In the genomic region with DNA sequence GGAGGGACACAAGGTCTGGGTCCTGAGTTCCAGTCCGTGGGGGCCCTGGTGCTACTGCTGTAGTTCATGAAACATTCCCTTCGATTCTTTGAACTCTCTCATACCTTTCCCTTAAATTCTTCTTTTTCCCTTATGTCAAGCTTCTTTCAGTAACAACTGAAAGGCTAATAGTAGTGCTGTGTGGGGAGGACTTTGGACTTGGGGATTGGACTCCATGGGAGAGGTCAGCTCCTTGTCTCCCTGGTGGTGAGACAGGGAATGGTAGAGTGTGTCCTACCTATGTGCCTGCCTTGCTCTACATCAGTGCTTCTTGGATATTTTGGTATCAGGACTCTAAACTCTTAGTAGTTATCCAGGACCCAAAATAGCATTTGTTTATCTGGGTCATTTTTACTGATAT, we compare ENCODE assay signal across 16 cellular contexts.
DNase-seq lines count a peak whose midpoint lies in the region; ATAC-seq, FAIRE-seq and TF ChIP-seq lines count a peak whose summit lies in the region.
"Had no signal": no experiment of that assay in that cellular context is flagged by ENCODE, and none has a peak within 500 bp of the region (broad histone marks: within the 10 kb centered on the region; RNA-seq: fewer than 3 reads in every experiment).

No MANE protein-coding gene starts in this region.

- CTCF ChIA-PET in K562 (lab: Yijun Ruan, JAX; ENCODE audit: low intra/inter-chr PET ratio) = no interaction called here

- H3K4me2 ChIP-seq in H9 (ENCODE audit: insufficient read depth, insufficient read length, low read length) (no peak overlapping the region), K562 (ENCODE audit: insufficient read depth, low read length) (no peak overlapping the region)

- no peak overlapping the region for H4K5ac ChIP-seq in H9 (ENCODE audit: insufficient read length, low read depth, low read length)

- no peaks in the 10 kb centered on the region for H3K36me3 Mint-ChIP-seq in H9 (ENCODE audit: insufficient read depth in 1 of 3, low read depth in 3 of 3)

- intact Hi-C loops in K562 (cut with micrococcal nuclease) = no loop called here
- intact Hi-C loops in left colon (cut with DNase I, micrococcal nuclease) = no loop called here
- intact Hi-C loops in stomach (cut with DNase I; ENCODE audit: low total_unique reads) = no loop called here
- intact Hi-C loops in posterior cingulate gyrus (cut with DNase I) = no loop called here

- no peak overlapping the region for H3K4me3 Mint-ChIP-seq in H9
- H3K4me3 Mint-ChIP-seq: CD4-positive, alpha-beta T cell had no signal

- H3K27me3 ChIP-seq in H9 (ENCODE audit: insufficient read depth, low read length) = no peaks in the 10 kb centered on the region
- no peaks in the 10 kb centered on the region; a peak in 1 of 5 replicates for H3K27me3 ChIP-seq in K562 (ENCODE audit: control insufficient read depth in 2 of 2, insufficient read depth in 2 of 2, low read length in 2 of 2)
- H3K27me3 ChIP-seq in small intestine (ENCODE audit: control insufficient read depth in 2 of 2, insufficient read depth in 2 of 2, low read length in 2 of 2) = no peaks in the 10 kb centered on the region
- H3K27me3 ChIP-seq in stomach = no peaks in the 10 kb centered on the region
- H3K27me3 ChIP-seq: SJCRH30 had no signal

- H3K4me1 ChIP-seq in H9 (ENCODE audit: insufficient read depth, low read length) = no peaks in the 10 kb centered on the region
- H3K4me1 ChIP-seq in K562 (replicated peaks in 1 of 2; ENCODE audit: control insufficient read depth in 2 of 2, insufficient read depth in 2 of 2, low read length in 2 of 2) = no peaks in the 10 kb centered on the region
- H3K4me1 ChIP-seq in small intestine (ENCODE audit: control insufficient read depth in 2 of 2, insufficient read depth in 1 of 2, low read depth in 1 of 2, low read length in 1 of 2) = no peaks in the 10 kb centered on the region
- H3K4me1 ChIP-seq in stomach = no peaks in the 10 kb centered on the region
- H3K4me1 ChIP-seq: HAP-1, SJCRH30 had no signal

- H2BK120ac ChIP-seq in H9 (ENCODE audit: low read depth, low read length, poor library complexity, severe bottlenecking) = no peak overlapping the region

- H3K14ac ChIP-seq in H9 (ENCODE audit: insufficient read depth, low read length) = no peak overlapping the region

- in situ Hi-C loops in K562 (cut with MboI) = no loop called here

- no peak overlapping the region for H3K27ac Mint-ChIP-seq in H9
- H3K27ac Mint-ChIP-seq: CD4-positive, alpha-beta T cell had no signal

- no peak overlapping the region for H3K18ac ChIP-seq in H9 (ENCODE audit: insufficient read length, low read depth, low read length)

- no peaks in the 10 kb centered on the region for H3K27me3 Mint-ChIP-seq in H9 (ENCODE audit: low read depth)
- H3K27me3 Mint-ChIP-seq: CD4-positive, alpha-beta T cell had no signal

- no CpG with 5 or more reads among the region's 2 CpGs for WGBS in H9 (ENCODE audit: extremely low coverage, insufficient read length, low lambda C conversion rate)
- 0% methylated on average over 2 of the region's 2 CpGs for WGBS in K562 (ENCODE audit: insufficient coverage, low coverage, missing lambda C conversion rate)
- 73 to 89% (median 87%) methylated on average over 2 of the region's 2 CpGs for WGBS in small intestine, 3 donors
- 86 to 93% (median 93%) methylated on average over 2 of the region's 2 CpGs for WGBS in stomach, 5 donors

- peak; percentile 67 for ATAC-seq in K562
- ATAC-seq in left colon = peak; percentile 87
- no peak for ATAC-seq in GM21723 (IDR thresholded peaks at IDR 0.05; ENCODE audit: unreplicated experiment)

- no peak for DNase-seq in H9
- DNase-seq in K562 (ENCODE audit: extremely low read depth in 1 of 4, low spot score in 3 of 4) = peak in 1 of 4 experiments; percentile 17
- peak in 1 of 2 donors; percentile 12 for DNase-seq in left colon
- peak; percentile 78 for DNase-seq in small intestine
- DNase-seq in stomach = no peak
- DNase-seq in posterior cingulate gyrus = no peak
- DNase-seq: Calu3; CD4-positive, alpha-beta T cell; NCI-H146; NCI-H2107; NCI-H345; NCI-H69; SJCRH30 had no signal

- H3T11ph ChIP-seq in H9 (ENCODE audit: low read length) = no peak overlapping the region

- H3K79me2 ChIP-seq in H9 (ENCODE audit: insufficient read depth, low read length) = no peaks in the 10 kb centered on the region
- H3K79me2 ChIP-seq in K562 (ENCODE audit: control insufficient read depth, insufficient read depth, low read length) = no peaks in the 10 kb centered on the region

- H3K23ac ChIP-seq in H9 (ENCODE audit: insufficient read length, low read depth, low read length) = no peak overlapping the region

- TF ChIP-seq RAD21 in K562 (CRISPR knock-in tag; conservative IDR thresholded peaks at IDR 0.05 in 1 of 2, IDR thresholded peaks at IDR 0.05 in 1 of 2) = no peak

- H3K27ac ChIP-seq in H9 (ENCODE audit: insufficient read length, low read depth, low read length) (no peak overlapping the region), K562 (ENCODE audit: extremely low read depth, low read depth, low read length) (no peak overlapping the region), small intestine (ENCODE audit: low read depth in 1 of 2, low read length in 1 of 2) (no peak overlapping the region), stomach (no peak overlapping the region)
- H3K27ac ChIP-seq: RWPE1, SJCRH30 had no signal

- H3K9me3 ChIP-seq in H9 (ENCODE audit: control insufficient read depth, low read depth, low read length) (no peaks in the 10 kb centered on the region), K562 (replicated peaks; ENCODE audit: control insufficient read depth, insufficient read depth, low read depth, low read length) (no peaks in the 10 kb centered on the region), small intestine (ENCODE audit: control insufficient read depth, low read depth) (no peaks in the 10 kb centered on the region), stomach (no peaks in the 10 kb centered on the region)
- H3K9me3 ChIP-seq: HAP-1, SJCRH30 had no signal

- no peak overlapping the region for H3K4me3 ChIP-seq in K562
- H3K4me3 ChIP-seq in small intestine (ENCODE audit: low read depth in 1 of 2, low read length in 2 of 2) = no peak overlapping the region
- no peak overlapping the region for H3K4me3 ChIP-seq in stomach
- H3K4me3 ChIP-seq: HAP-1, SJCRH30 had no signal

- peaks cover 4 to 9% of the 10 kb centered on the region in 2 experiments; a peak in 4 of 5 replicates for H3K9me3 Mint-ChIP-seq in H9
- H3K9me3 Mint-ChIP-seq: CD4-positive, alpha-beta T cell had no signal

- H3K9ac ChIP-seq in H9 (ENCODE audit: extremely low read depth, insufficient read length, low read length) (no peak overlapping the region), K562 (ENCODE audit: insufficient read depth in 1 of 2, low read depth in 2 of 2, low read length in 2 of 2) (no peak overlapping the region)

- no peak overlapping the region for H2AFZ ChIP-seq in H9 (ENCODE audit: low read length)
- H2AFZ ChIP-seq in K562 (ENCODE audit: low read depth, low read length) = no peak overlapping the region

- FAIRE-seq in K562 (lab: Jason Lieb, UNC) (no peak), small intestine (lab: Jason Lieb, UNC) (no peak)

- H3K9me1 ChIP-seq in K562 (ENCODE audit: control insufficient read depth, insufficient read depth, low read length) = no peaks in the 10 kb centered on the region

- H4K8ac ChIP-seq in H9 (replicated peaks; ENCODE audit: insufficient read length, low read depth, low read length) = no peak overlapping the region

- H3K4ac ChIP-seq in H9 (ENCODE audit: low read depth, low read length) = no peak overlapping the region

- no peak overlapping the region for H4K91ac ChIP-seq in H9 (ENCODE audit: insufficient read length, low read depth, low read length)

- no peaks in the 10 kb centered on the region for H3K4me1 Mint-ChIP-seq in H9

- TF ChIP-seq CTCF in H9 (conservative IDR thresholded peaks at IDR 0.05) (peak; percentile 57), K562 (IDR thresholded peaks at IDR 0.05 in 2 of 3, conservative IDR thresholded peaks at IDR 0.05 in 1 of 3; ENCODE audit: insufficient read depth in 2 of 3, low read depth in 1 of 3, low read length in 3 of 3) (0 out of 6 replicates have a peak, but pooled peaks of 2 of the 3 experiments have one; percentile 3 to 11), stomach (IDR thresholded peaks at IDR 0.05) (no peak)

- no peaks in the 10 kb centered on the region for H3K23me2 ChIP-seq in H9 (ENCODE audit: insufficient read length, low read depth, low read length, poor library complexity, severe bottlenecking)

- H2AK5ac ChIP-seq in H9 (ENCODE audit: insufficient read length, low read length) = no peak overlapping the region

- H3K36me3 ChIP-seq in K562 (ENCODE audit: control insufficient read depth, insufficient read depth, low read length) (no peaks in the 10 kb centered on the region), small intestine (ENCODE audit: control insufficient read depth in 2 of 2, insufficient read depth in 2 of 2, low read length in 2 of 2) (no peaks in the 10 kb centered on the region), stomach (no peaks in the 10 kb centered on the region)
- H3K36me3 ChIP-seq: HAP-1, SJCRH30 had no signal

- no peaks in the 10 kb centered on the region for H3K79me1 ChIP-seq in H9 (ENCODE audit: insufficient read depth, low read depth, low read length, poor library complexity, severe bottlenecking)

- H3K56ac ChIP-seq in H9 (ENCODE audit: insufficient read length, low read depth, low read length) = no peak overlapping the region

- POLR2A ChIA-PET in K562 (lab: Yijun Ruan, JAX) = no interaction called here

- TF ChIP-seq EP300 in K562 (IDR thresholded peaks at IDR 0.05; ENCODE audit: low read length) (no peak), stomach (IDR thresholded peaks at IDR 0.05) (no peak)

- BruUV-seq in K562 (replicated peaks; lab: Mats Ljungman, UMichigan) = no TSS peak

- H2BK20ac ChIP-seq in H9 (ENCODE audit: low read depth, low read length, poor library complexity, severe bottlenecking) = no peak overlapping the region

- no peak overlapping the region for H2BK12ac ChIP-seq in H9 (ENCODE audit: insufficient read length, low read depth, low read length)

- no peak overlapping the region for H2BK15ac ChIP-seq in H9 (ENCODE audit: low read depth, low read length)

- H2BK5ac ChIP-seq in H9 (ENCODE audit: insufficient read length, low read length) = no peak overlapping the region

- TF ChIP-seq POLR2A in K562 (conservative IDR thresholded peaks at IDR 0.05) (no peak), stomach (IDR thresholded peaks at IDR 0.05) (no peak)

- H4K20me1 ChIP-seq in H9 (ENCODE audit: control insufficient read depth, insufficient read depth, insufficient read length) (no peaks in the 10 kb centered on the region), K562 (replicated peaks; ENCODE audit: control insufficient read depth, insufficient read depth, low read length) (no peaks in the 10 kb centered on the region)

TF ChIP-seq in K562, 482 proteins besides CTCF, POLR2A, EP300 and RAD21:
- TF ChIP-seq, protein P1, sequence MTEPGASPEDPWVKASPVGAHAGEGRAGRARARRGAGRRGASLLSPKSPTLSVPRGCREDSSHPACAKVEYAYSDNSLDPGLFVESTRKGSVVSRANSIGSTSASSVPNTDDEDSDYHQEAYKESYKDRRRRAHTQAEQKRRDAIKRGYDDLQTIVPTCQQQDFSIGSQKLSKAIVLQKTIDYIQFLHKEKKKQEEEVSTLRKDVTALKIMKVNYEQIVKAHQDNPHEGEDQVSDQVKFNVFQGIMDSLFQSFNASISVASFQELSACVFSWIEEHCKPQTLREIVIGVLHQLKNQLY (CRISPR knock-in tag; conservative IDR thresholded peaks at IDR 0.05) = no peak

Comparison
In these comparisons a context has a peak if more than half of its experiments do, and no peak if none do; other contexts are left out.
1. CTCF ChIP-seq: peak in H9 (single experiment) and K562 (2 of 3); none in stomach (0 of 7).